28 cellular contexts compared by ENCODE assay signal in genomic region chr7:8291742-8292141, GRCh38.
"Had no signal": no experiment of that assay in that cellular context is flagged by ENCODE, and none has a peak within 500 bp of the region (broad histone marks: within the 10 kb centered on the region; RNA-seq: fewer than 3 reads in every experiment).

No MANE protein-coding gene starts in this region.

- ATAC-seq: activated CD4-positive, CD25-positive, alpha-beta regulatory T cell treated with anti-CD3 and anti-CD28 coated beads, Interleukin-2, amount 50 U/mL, for 24 hours; left cardiac atrium; psoas muscle; stimulated activated naive B cell treated with anti-CD40 and anti-IgM and Interleukin-4, amounts not matched to agents 10 μg/mL and 1 μg/mL and 100 μg/mL, for 72 hours had no signal

- H3K27ac ChIP-seq: ovary, psoas muscle, right atrium auricular region, suprapubic skin, tibial artery, upper lobe of right lung had no signal

- H3K9me3 ChIP-seq: ovary, psoas muscle, right atrium auricular region, suprapubic skin, tibial artery, upper lobe of right lung had no signal

- H3K36me3 ChIP-seq: ovary, right atrium auricular region, suprapubic skin, tibial artery, upper lobe of right lung had no signal

- FAIRE-seq: astrocyte, keratinocyte had no signal

- H3K4me3 ChIP-seq: ovary, psoas muscle, right atrium auricular region, smooth muscle cell, suprapubic skin, tibial artery, upper lobe of right lung had no signal

- H3K4me2 ChIP-seq: smooth muscle cell had no signal

- DNase-seq: activated CD4-positive, alpha-beta memory T cell treated with anti-CD3 and anti-CD28 coated beads for 36 hours; activated CD4-positive, alpha-beta T cell treated with anti-CD3 and anti-CD28 coated beads, Interleukin-2, amount 10 ng/mL, durations not matched to agents 24 days and 14 days; activated CD8-positive, alpha-beta memory T cell treated with anti-CD3 and anti-CD28 coated beads, Interleukin-2, amount 50 U/mL, for 48 hours; activated gamma-delta T cell; activated naive CD4-positive, alpha-beta T cell treated with anti-CD3 and anti-CD28 coated beads, Interleukin-2, amount 10 ng/mL, durations not matched to agents 7 days and 5 days; activated naive CD8-positive, alpha-beta T cell treated with anti-CD3 and anti-CD28 coated beads, Interleukin-2, amount 10 ng/mL, durations not matched to agents 7 days and 5 days; activated T-cell treated with anti-CD3 and anti-CD28 coated beads, Interleukin-2, amount 50 U/mL, for 24 hours; central memory CD4-positive, alpha-beta T cell; foreskin fibroblast; head of caudate nucleus; hippocampal formation; left cardiac atrium; left ventricle myocardium superior; mammary epithelial cell; naive B cell; nephron progenitor cell; ovary; psoas muscle; stimulated activated CD4-positive, alpha-beta T cell treated with anti-CD3 and anti-CD28 coated beads, Interleukin-1b, Interleukin-23, amount 100 ng/mL, for 48 hours; stimulated activated naive B cell treated with anti-CD40 and anti-IgM and Interleukin-4, amounts not matched to agents 10 μg/mL and 1 μg/mL and 100 μg/mL, for 72 hours; tibial artery; upper lobe of right lung had no signal

- H3K4me1 ChIP-seq: psoas muscle, tibial artery, upper lobe of right lung had no signal

- H3K27me3 ChIP-seq: ovary, right atrium auricular region, suprapubic skin, tibial artery, upper lobe of right lung had no signal
